ENCODE assay signal across 1 cellular context in the genomic region with DNA sequence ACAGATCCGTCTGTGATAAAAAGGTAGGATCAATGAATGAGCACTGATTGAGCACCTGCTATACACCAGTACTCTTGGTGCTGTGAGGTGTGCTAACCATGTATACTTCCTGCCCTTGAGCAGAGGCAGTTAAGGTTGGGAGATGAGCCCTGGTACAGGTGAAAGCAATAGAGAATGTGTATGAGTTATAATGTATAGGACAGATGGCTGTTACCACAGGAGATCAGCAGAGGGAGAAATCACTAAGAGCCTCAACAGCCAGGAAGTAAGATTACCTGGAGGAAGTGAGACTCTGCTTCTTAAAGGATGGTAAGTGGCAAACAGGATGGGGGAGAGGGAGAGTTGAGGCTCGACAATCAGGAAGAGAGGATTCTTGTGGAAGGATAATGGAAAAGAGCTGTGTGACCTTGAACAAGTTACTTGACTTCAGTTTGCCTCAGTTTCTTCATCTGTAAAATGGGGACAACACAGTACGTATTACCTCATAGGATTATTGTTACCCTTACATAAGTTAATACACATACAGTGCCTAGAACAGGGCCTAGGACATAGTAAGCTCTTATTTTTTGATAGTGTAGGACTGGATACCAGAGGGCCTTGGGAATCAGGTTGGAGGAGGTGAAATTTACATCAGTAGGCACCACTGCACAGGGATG.
TF ChIP-seq lines count a peak whose summit lies in the region.

No MANE protein-coding gene starts in this region.

TF ChIP-seq in HEK293, 187 proteins besides CTCF, POLR2A, EP300 and RAD21 (continued from another document):
- TF ChIP-seq, protein P1, sequence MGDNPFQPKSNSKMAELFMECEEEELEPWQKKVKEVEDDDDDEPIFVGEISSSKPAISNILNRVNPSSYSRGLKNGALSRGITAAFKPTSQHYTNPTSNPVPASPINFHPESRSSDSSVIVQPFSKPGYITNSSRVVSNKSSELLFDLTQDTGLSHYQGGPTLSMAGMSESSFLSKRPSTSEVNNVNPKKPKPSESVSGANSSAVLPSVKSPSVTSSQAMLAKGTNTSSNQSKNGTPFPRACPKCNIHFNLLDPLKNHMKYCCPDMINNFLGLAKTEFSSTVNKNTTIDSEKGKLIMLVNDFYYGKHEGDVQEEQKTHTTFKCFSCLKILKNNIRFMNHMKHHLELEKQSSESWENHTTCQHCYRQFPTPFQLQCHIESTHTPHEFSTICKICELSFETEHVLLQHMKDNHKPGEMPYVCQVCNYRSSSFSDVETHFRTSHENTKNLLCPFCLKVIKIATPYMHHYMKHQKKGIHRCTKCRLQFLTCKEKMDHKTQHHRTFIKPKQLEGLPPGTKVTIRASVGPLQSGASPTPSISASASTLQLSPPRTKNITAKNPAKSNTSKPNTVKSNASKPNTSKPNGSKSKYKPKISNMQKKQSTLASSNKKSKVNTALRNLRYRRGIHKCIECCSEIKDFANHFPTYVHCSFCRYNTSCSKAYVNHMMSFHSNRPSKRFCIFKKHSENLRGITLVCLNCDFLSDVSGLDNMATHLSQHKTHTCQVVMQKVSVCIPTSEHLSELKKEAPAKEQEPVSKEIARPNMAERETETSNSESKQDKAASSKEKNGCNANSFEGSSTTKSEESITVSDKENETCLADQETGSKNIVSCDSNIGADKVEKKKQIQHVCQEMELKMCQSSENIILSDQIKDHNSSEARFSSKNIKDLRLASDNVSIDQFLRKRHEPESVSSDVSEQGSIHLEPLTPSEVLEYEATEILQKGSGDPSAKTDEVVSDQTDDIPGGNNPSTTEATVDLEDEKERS (tag by site-specific recombination; IDR thresholded peaks at IDR 0.05), result 0 out of 2 replicates have a peak, but pooled peaks have one; percentile 12
